In the genomic region with DNA sequence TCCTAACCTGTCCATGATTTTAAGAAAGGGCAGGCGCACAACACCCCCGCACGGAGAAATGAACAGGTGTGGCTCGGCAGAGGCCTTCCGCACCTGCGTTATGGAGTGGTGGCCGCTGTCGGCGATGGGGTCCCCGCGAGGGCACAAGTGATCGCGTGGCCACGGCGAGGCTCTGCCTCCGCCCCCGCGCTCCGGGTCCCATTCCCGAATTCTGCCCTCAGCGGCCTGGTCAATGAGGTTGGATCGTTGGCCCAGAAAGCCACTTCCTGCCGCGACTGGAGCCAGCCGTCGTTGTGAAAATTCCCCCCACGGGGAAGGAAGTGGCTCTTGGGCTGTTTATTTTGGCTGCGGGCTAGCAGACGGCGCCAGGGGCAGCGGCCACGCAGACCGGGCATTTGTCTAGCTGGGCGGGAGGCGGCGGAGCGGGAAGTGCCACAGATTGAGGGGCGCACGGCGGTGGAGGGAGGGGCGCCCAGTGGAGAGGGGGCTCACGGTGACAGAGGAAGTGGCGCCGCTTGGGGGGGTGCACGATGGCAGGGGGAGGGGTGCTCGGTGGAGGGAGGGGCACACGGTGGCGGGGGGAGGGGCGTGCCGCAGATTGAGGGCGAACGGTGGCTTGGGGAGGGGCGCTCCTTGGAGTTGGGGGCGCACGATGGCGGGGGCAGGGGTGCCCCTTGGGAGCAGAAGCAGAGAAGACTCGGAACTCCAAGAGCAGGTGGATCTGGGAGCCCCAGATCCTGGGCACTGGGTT, we compare ENCODE assay signal across 8 cellular contexts. TPM values are rescaled to one million over a fixed set of nuclear protein-coding genes. Genes with fewer than 3 reads are reported as not detected.
A peak's percentile ranks its signal among the peaks of the same experiment; 100 is the strongest.
DNase-seq lines count a peak whose midpoint lies in the region; ATAC-seq lines count a peak whose summit lies in the region.

No MANE protein-coding gene starts in this region.

- no peaks in the 10 kb centered on the region for H3K9me3 ChIP-seq in Karpas-422 (ENCODE audit: low read length)

- peaks cover 22% of the 10 kb centered on the region for H3K4me1 Mint-ChIP-seq in central memory CD8-positive, alpha-beta T cell

- no peaks in the 10 kb centered on the region for H3K36me3 ChIP-seq in Karpas-422 (ENCODE audit: insufficient read depth, low read length)

- no peaks in the 10 kb centered on the region for H3K9me2 ChIP-seq in Karpas-422 (replicated peaks; ENCODE audit: insufficient read depth, low read length)

- peaks cover 15% of the 10 kb centered on the region for H3K4me1 ChIP-seq in Karpas-422 (ENCODE audit: low read length)

- H3K4me3 ChIP-seq in Karpas-422 (ENCODE audit: low read length), result peak overlapping the region; percentile 66

- H3K9me3 Mint-ChIP-seq in central memory CD8-positive, alpha-beta T cell, result no peaks in the 10 kb centered on the region

- peak overlapping the region; percentile 20 for H3K27ac Mint-ChIP-seq in central memory CD8-positive, alpha-beta T cell (ENCODE audit: low read depth)

- H3K9ac ChIP-seq in Karpas-422 (ENCODE audit: low read length), result peak overlapping the region; percentile 69

- H2AFZ ChIP-seq in Karpas-422 (ENCODE audit: low read length), result peak overlapping the region; percentile 86

- peak; percentile 11 for ATAC-seq in central memory CD8-positive, alpha-beta T cell (replicated peaks; ENCODE audit: extremely low read depth, poor library complexity, severe bottlenecking)
- no peak for ATAC-seq in GM21619 (IDR thresholded peaks at IDR 0.05; ENCODE audit: unreplicated experiment)

- peak overlapping the region; percentile 72 for H3K4me2 ChIP-seq in Karpas-422 (ENCODE audit: low read depth, low read length, poor library complexity, severe bottlenecking)

- peak overlapping the region; percentile 83 for H3K4me3 Mint-ChIP-seq in central memory CD8-positive, alpha-beta T cell

- no peaks in the 10 kb centered on the region for H3K79me2 ChIP-seq in Karpas-422 (ENCODE audit: low read length)

- H3K36me3 Mint-ChIP-seq in central memory CD8-positive, alpha-beta T cell (ENCODE audit: insufficient read depth), result peaks cover 2% of the 10 kb centered on the region

- H3K27ac ChIP-seq in Karpas-422 (ENCODE audit: low read length), result no peak overlapping the region

- no peaks in the 10 kb centered on the region for H4K20me1 ChIP-seq in Karpas-422 (ENCODE audit: insufficient read depth, low read depth, low read length)

- DNase-seq in DMS153 treated with DMSO at 0.1 percent for 48 hours (lab: John Stamatoyannopoulos, UW; ENCODE audit: unreplicated experiment), result peak; percentile 81
- DNase-seq in Karpas-422, result no peak
- DNase-seq in SW480 (ENCODE audit: low spot score), result peak; percentile 68
- DNase-seq in central memory CD8-positive, alpha-beta T cell (ENCODE audit: low spot score in 2 of 2), result no peak
- peak; percentile 82 for DNase-seq in left kidney (ENCODE audit: low read depth, low spot score)
- peak; percentile 13 for DNase-seq in stimulated activated CD8-positive, alpha-beta memory T cell treated with anti-CD3 and anti-CD28 coated beads, Interleukin-12 subunit alpha, Interleukin-12 subunit beta, amount 100 ng/mL, for 4 hours (ENCODE audit: low read depth)
- DNase-seq in middle frontal gyrus (ENCODE audit: extremely low spot score, low spot score), result no peak

- peaks cover 45% of the 10 kb centered on the region for H3K27me3 Mint-ChIP-seq in central memory CD8-positive, alpha-beta T cell

- 0 out of 2 replicates have a peak, but pooled peaks cover 2% of the 10 kb centered on the region for H3K27me3 ChIP-seq in Karpas-422 (ENCODE audit: low read length)

RNA-seq across cellular contexts. Expression of gene MRC2, which starts 25.0 kb away (rescaled TPM):
- 0.26 and 2.3 TPM in 2 replicates for total RNA-seq in Karpas-422 (2014; rRNA removed; shearing (Covaris generic); ENCODE audit: low replicate concordance)

Comparison
In these comparisons a context has a peak if more than half of its experiments do, and no peak if none do; other contexts are left out.
1. DNase-seq: peak in DMS153 treated with DMSO at 0.1 percent for 48 hours (single experiment), SW480 (single experiment), left kidney (single experiment) and stimulated activated CD8-positive, alpha-beta memory T cell treated with anti-CD3 and anti-CD28 coated beads, Interleukin-12 subunit alpha, Interleukin-12 subunit beta, amount 100 ng/mL, for 4 hours (single experiment); none in Karpas-422 (single experiment), central memory CD8-positive, alpha-beta T cell (0 of 2) and middle frontal gyrus (single experiment).